In the genomic region with DNA sequence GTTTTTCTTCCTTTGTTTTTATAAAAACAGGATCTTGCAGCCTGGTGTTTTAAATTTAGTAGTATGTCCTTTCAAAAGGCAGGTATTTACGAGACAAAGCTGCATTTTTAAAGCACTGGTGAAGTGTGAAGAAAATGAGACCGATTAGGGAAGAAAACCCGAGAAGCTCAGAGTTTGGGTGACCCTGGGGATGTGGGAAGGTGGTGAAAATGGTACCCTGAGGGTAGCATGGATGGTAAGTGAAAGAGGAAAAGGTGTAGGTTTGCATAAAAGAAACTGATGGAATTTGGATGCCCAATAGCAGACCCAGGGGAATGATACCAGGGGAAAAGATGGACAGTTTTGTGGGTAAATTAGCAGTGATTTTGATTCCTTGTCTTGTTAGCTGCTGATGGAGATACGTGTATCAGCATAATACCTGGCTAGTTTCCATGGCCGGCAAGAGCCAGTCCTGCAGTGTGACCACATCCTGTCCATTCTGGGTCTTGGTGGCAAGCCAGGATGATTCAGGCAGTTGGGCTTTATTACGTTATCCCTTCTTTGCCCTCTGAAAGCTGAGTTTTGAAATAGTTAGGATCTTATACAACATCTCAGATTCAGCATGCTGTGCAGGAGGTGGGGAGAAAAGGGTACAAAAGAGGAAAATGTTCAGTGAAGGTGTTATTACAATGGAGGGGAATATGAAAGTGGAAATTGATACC, we compare ENCODE assay signal across 9 cellular contexts. TPM values are rescaled to one million over a fixed set of nuclear protein-coding genes. Genes with fewer than 3 reads are reported as not detected.
DNase-seq lines count a peak whose midpoint lies in the region; ATAC-seq, FAIRE-seq and TF ChIP-seq lines count a peak whose summit lies in the region.
"Had no signal": no experiment of that assay in that cellular context is flagged by ENCODE, and none has a peak within 500 bp of the region (broad histone marks: within the 10 kb centered on the region; RNA-seq: fewer than 3 reads in every experiment).

No MANE protein-coding gene starts in this region.

- H3F3A ChIP-seq in GM23338 (replicated peaks; ENCODE audit: low read depth) (peaks cover 7% of the 10 kb centered on the region), OCI-LY1 (ENCODE audit: insufficient read depth, low read length) (no peaks in the 10 kb centered on the region)

- H3K27me3 ChIP-seq in GM23338 (ENCODE audit: insufficient read depth) (no peaks in the 10 kb centered on the region), OCI-LY1 (ENCODE audit: insufficient read depth, low read length) (no peaks in the 10 kb centered on the region), endothelial cell of umbilical vein (ENCODE audit: control insufficient read depth in 2 of 2, insufficient read depth in 2 of 2, low read length in 2 of 2) (no peaks in the 10 kb centered on the region), Caco-2 (replicated peaks; ENCODE audit: control insufficient read depth, insufficient read depth, low read length) (no peaks in the 10 kb centered on the region)

- H3K9me2 ChIP-seq in GM23338 (ENCODE audit: insufficient read depth) (no peaks in the 10 kb centered on the region), OCI-LY1 (ENCODE audit: low read depth, low read length) (no peaks in the 10 kb centered on the region)

- H3K4me1 ChIP-seq in GM23338 (ENCODE audit: insufficient read depth) = peaks cover 72% of the 10 kb centered on the region
- H3K4me1 ChIP-seq in OCI-LY1 (ENCODE audit: insufficient read depth, low read length, severe bottlenecking) = peaks cover 67% of the 10 kb centered on the region
- H3K4me1 ChIP-seq in endothelial cell of umbilical vein (ENCODE audit: control insufficient read depth, extremely low read depth, insufficient read depth, low read length) = peaks cover 24% of the 10 kb centered on the region
- H3K4me1 ChIP-seq in Caco-2 = no peaks in the 10 kb centered on the region

- ATAC-seq in GM23338 (no peak; the same call in 1 of the 3 replicates), HG02588 (IDR thresholded peaks at IDR 0.05; ENCODE audit: unreplicated experiment) (no peak), HG02571 (IDR thresholded peaks at IDR 0.05; ENCODE audit: unreplicated experiment) (no peak)

- dilution Hi-C loops in endothelial cell of umbilical vein (cut with MboI; ENCODE audit: extremely low pct_ligation_motif_present, low sequenced_read_pairs) = no loop called here

- TF ChIP-seq POLR2A in endothelial cell of umbilical vein (IDR thresholded peaks at IDR 0.05; ENCODE audit: low read depth, low read length) = peak; percentile 33

- H3K9me3 ChIP-seq in OCI-LY1 (ENCODE audit: low read length) (no peaks in the 10 kb centered on the region), endothelial cell of umbilical vein (replicated peaks; ENCODE audit: control insufficient read depth, insufficient read depth, low read length) (no peaks in the 10 kb centered on the region), Caco-2 (no peaks in the 10 kb centered on the region)

- FAIRE-seq in endothelial cell of umbilical vein (lab: Jason Lieb, UNC) = peak; percentile 99

- no peak overlapping the region for H3K4me3 ChIP-seq in GM23338
- no peak overlapping the region for H3K4me3 ChIP-seq in OCI-LY1 (ENCODE audit: low read depth, low read length, poor library complexity, severe bottlenecking)
- no peak overlapping the region for H3K4me3 ChIP-seq in endothelial cell of umbilical vein (replicated peaks in 1 of 3; ENCODE audit: insufficient read depth in 1 of 3, low read depth in 1 of 3, low read length in 3 of 3)
- no peak overlapping the region for H3K4me3 ChIP-seq in Caco-2 (ENCODE audit: low read depth, low read length)

- intact Hi-C loops in endothelial cell of umbilical vein (cut with micrococcal nuclease) (loop anchor here (1.0 to 10.0 kb wide), 2 partner anchors 8 to 159 kb away; no protein-coding TSS in a partner anchor), Caco-2 (cut with micrococcal nuclease; ENCODE audit: unreplicated experiment) (no loop called here)

- H3K4me3 Mint-ChIP-seq in GM23338 = no peak overlapping the region; the same call in 2 of the 3 replicates
- H3K4me3 Mint-ChIP-seq in Caco-2 (ENCODE audit: unreplicated experiment) = no peak overlapping the region
- H3K4me3 Mint-ChIP-seq: neural crest cell had no signal

- peak overlapping the region; percentile 15; the same call in 1 of the 2 replicates for H3K9ac ChIP-seq in OCI-LY1 (ENCODE audit: low read length)
- no peak overlapping the region for H3K9ac ChIP-seq in endothelial cell of umbilical vein (replicated peaks; ENCODE audit: extremely low read depth, insufficient read depth, low read length)

- peak overlapping the region; percentile 82 for H3K27ac ChIP-seq in GM23338 (ENCODE audit: low read depth)
- H3K27ac ChIP-seq in OCI-LY1 (ENCODE audit: low read depth, low read length, poor library complexity, severe bottlenecking) = peak overlapping the region; percentile 63
- peak overlapping the region; percentile 59 for H3K27ac ChIP-seq in endothelial cell of umbilical vein (ENCODE audit: insufficient read depth, low read depth, low read length)

- peaks cover 29% of the 10 kb centered on the region; the same call in 2 of the 3 replicates for H3K36me3 Mint-ChIP-seq in GM23338 (ENCODE audit: low read depth)
- peaks cover 22% of the 10 kb centered on the region for H3K36me3 Mint-ChIP-seq in Caco-2 (ENCODE audit: insufficient read depth, unreplicated experiment)

- H3K9me1 ChIP-seq in endothelial cell of umbilical vein (replicated peaks; ENCODE audit: control insufficient read depth, extremely low read depth, insufficient read depth, low read length) = no peaks in the 10 kb centered on the region

- H4K20me1 ChIP-seq in GM23338 (replicated peaks; ENCODE audit: insufficient read depth) = no peaks in the 10 kb centered on the region; the same call in none of the 2 replicates
- H4K20me1 ChIP-seq in OCI-LY1 (ENCODE audit: insufficient read depth, low read length) = no peaks in the 10 kb centered on the region
- no peaks in the 10 kb centered on the region for H4K20me1 ChIP-seq in endothelial cell of umbilical vein (replicated peaks; ENCODE audit: control insufficient read depth, extremely low read depth, insufficient read depth, low read length)

- POLR2A ChIA-PET in endothelial cell of umbilical vein (lab: Charles Lee) = interaction anchor here (1.3 kb wide), 1 partner anchor 9 kb away, joined by 9 read pairs; the partner anchor contains the start of gene BICD1
- POLR2A ChIA-PET in Caco-2 (lab: Charles Lee) = no interaction called here

- H3K4me1 Mint-ChIP-seq in GM23338 (peaks cover 51% of the 10 kb centered on the region), Caco-2 (ENCODE audit: low read depth, unreplicated experiment) (no peaks in the 10 kb centered on the region)

- H2AFZ ChIP-seq in GM23338 = no peak overlapping the region
- no peak overlapping the region for H2AFZ ChIP-seq in OCI-LY1 (ENCODE audit: low read length)
- no peak overlapping the region for H2AFZ ChIP-seq in endothelial cell of umbilical vein (ENCODE audit: low read depth, low read length)

- no peaks in the 10 kb centered on the region for H3K9me3 Mint-ChIP-seq in GM23338
- H3K9me3 Mint-ChIP-seq in Caco-2 (ENCODE audit: unreplicated experiment) = no peaks in the 10 kb centered on the region

- peak overlapping the region; percentile 42; the same call in 1 of the 2 replicates for H3K4me2 ChIP-seq in GM23338
- H3K4me2 ChIP-seq in OCI-LY1 (ENCODE audit: low read length) = peak overlapping the region; percentile 21; the same call in 1 of the 2 replicates
- peak overlapping the region; percentile 62 for H3K4me2 ChIP-seq in endothelial cell of umbilical vein (ENCODE audit: insufficient read depth, low read length)

- H3K36me3 ChIP-seq in GM23338 (ENCODE audit: insufficient read depth) (no peaks in the 10 kb centered on the region), OCI-LY1 (ENCODE audit: insufficient read depth, low read length) (peaks cover 26% of the 10 kb centered on the region; the same call in 1 of the 2 replicates), endothelial cell of umbilical vein (ENCODE audit: control insufficient read depth in 2 of 2, extremely low read depth in 1 of 2, insufficient read depth in 2 of 2, low read length in 2 of 2) (peaks cover 0 to 3% of the 10 kb centered on the region in 2 experiments), Caco-2 (ENCODE audit: control insufficient read depth, insufficient read depth, low read length) (no peaks in the 10 kb centered on the region; the same call in 1 of the 2 replicates)

- TF ChIP-seq CTCF in GM23338 (conservative IDR thresholded peaks at IDR 0.05; ENCODE audit: low read depth in 2 of 2) (no peak), OCI-LY1 (IDR thresholded peaks at IDR 0.05; ENCODE audit: low read length) (no peak), endothelial cell of umbilical vein (IDR thresholded peaks at IDR 0.05; ENCODE audit: extremely low read depth in 1 of 2, insufficient read depth in 1 of 2, low read depth in 1 of 2, low read length in 2 of 2) (no peak), Caco-2 (IDR thresholded peaks at IDR 0.05; ENCODE audit: insufficient read depth in 1 of 2, low read depth in 1 of 2, low read length in 1 of 2, severe bottlenecking in 1 of 2, unreplicated experiment in 1 of 2) (no peak)

- CTCF ChIA-PET in endothelial cell of umbilical vein (lab: Charles Lee) = interaction anchor here (0.7 to 1.9 kb wide), 10 partner anchors 9 to 557 kb away, joined by 3 to 12 read pairs (median 3); partner anchors contain the start of gene BICD1
- CTCF ChIA-PET in Caco-2 (lab: Charles Lee) = interaction anchor here (0.6 kb wide), 1 partner anchor 43 kb away, joined by 4 read pairs; no protein-coding TSS in a partner anchor

- H3K27ac Mint-ChIP-seq in GM23338 (peak overlapping the region; percentile 13), Caco-2 (ENCODE audit: unreplicated experiment) (no peak overlapping the region)

- H3K27me3 Mint-ChIP-seq in GM23338 (ENCODE audit: insufficient read depth, low read depth, poor library complexity) = peaks cover 7% of the 10 kb centered on the region
- no peaks in the 10 kb centered on the region for H3K27me3 Mint-ChIP-seq in Caco-2 (ENCODE audit: insufficient read depth, unreplicated experiment)

- BruUV-seq in endothelial cell of umbilical vein (replicated peaks; lab: Mats Ljungman, UMichigan) = no TSS peak
- BruUV-seq in Caco-2 (replicated peaks; lab: Mats Ljungman, UMichigan) = no TSS peak

- H3K79me2 ChIP-seq in GM23338 (replicated peaks; ENCODE audit: insufficient read depth) (peaks cover 94% of the 10 kb centered on the region), OCI-LY1 (ENCODE audit: insufficient read depth, low read length) (peaks cover 44% of the 10 kb centered on the region), endothelial cell of umbilical vein (ENCODE audit: control insufficient read depth, insufficient read depth, low read length) (peaks cover 31% of the 10 kb centered on the region)

- DNase-seq in GM23338 (ENCODE audit: low spot score) = no peak
- DNase-seq in endothelial cell of umbilical vein (ENCODE audit: low read depth, low spot score) = peak; percentile 97
- DNase-seq in non-pigmented ciliary epithelial cell (ENCODE audit: low read depth) = peak; percentile 98
- no peak for DNase-seq in NCI-H2081 treated with DMSO at 0.1 percent for 48 hours (lab: John Stamatoyannopoulos, UW)
- DNase-seq in Caco-2 = no peak

RNA-seq across cellular contexts. Expression of gene BICD1, which starts 8.9 kb away (rescaled TPM):
- total RNA-seq in GM23338 (2014; rRNA removed; shearing (Covaris generic)) = 76.4 and 83.6 TPM in 2 replicates
- polyA plus RNA-seq in GM23338 (2016; fragmentation: Nextera tagmentation; extraction: Ambion mirVana) (46.3 and 59.3 TPM in 2 replicates), endothelial cell of umbilical vein (12.2 and 13.9 TPM in 2 replicates)
- total RNA-seq in endothelial cell of umbilical vein (45.8 and 51.0 TPM in 2 replicates), Caco-2 (2022) (36.2 and 38.8 TPM in 2 replicates)
- 9.3 and 9.5 TPM in 2 replicates for polyA plus RNA-seq in endothelial cell of umbilical vein (2011; cell fraction: cytosol; rRNA removed)
- 41.1 and 45.4 TPM in 2 replicates for polyA plus RNA-seq in endothelial cell of umbilical vein (2011; cell fraction: nucleus; rRNA removed)
- 22.2 and 24.6 TPM in 2 replicates for polyA plus RNA-seq in endothelial cell of umbilical vein (2012)
- polyA minus RNA-seq in endothelial cell of umbilical vein = 56.6 and 66.6 TPM in 2 replicates
- polyA minus RNA-seq in endothelial cell of umbilical vein (2011; cell fraction: cytosol; rRNA and poly(A)+ RNA removed) = 8.1 TPM
- polyA minus RNA-seq in endothelial cell of umbilical vein (2011; cell fraction: nucleus; rRNA and poly(A)+ RNA removed) = 145 TPM in 2 replicates

Comparison
In these comparisons a context has a peak if more than half of its experiments do, and no peak if none do; other contexts are left out.
1. DNase-seq: peak in endothelial cell of umbilical vein (single experiment) and non-pigmented ciliary epithelial cell (single experiment); none in GM23338 (single experiment), NCI-H2081 treated with DMSO at 0.1 percent for 48 hours (single experiment) and Caco-2 (0 of 2).
2. Peak in every context shown above with its lines, with median percentiles within 50 percentile points of each other: H3K27ac ChIP-seq and H3K4me2 ChIP-seq.